Comparison of ENCODE assay signal across 1 cellular context in the genomic region with DNA sequence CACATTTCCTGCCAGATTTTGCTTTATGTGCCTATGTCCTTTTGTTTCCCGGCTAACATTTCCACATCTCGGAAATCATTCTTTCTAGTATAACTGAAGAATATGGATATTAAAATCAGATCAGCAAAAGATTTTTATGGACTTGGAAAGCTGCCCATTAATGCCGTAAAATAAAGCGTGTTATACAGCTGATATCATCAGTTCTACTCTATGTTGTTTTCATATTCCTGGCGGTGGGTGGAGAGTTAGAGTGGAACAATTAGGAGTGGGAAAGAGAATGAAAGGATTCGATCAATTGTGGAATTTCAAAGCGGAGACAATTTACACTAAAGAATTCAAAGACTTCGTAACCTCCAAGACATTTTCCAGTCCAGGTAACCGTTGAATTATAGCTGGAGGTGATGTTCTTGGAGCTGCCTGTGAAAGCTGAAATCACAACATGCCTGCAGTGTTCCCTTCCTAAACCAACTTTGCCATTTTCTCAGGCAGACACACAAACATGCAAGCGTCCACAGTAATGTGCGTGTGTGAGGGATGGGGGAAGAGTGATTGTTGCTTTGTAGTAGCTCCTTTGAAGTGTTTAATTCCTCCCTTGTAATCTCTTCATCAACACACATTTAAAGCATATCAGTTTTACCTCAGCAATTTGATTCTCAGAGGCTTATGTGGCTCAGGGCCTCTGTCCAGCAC.
TF ChIP-seq lines count a peak whose summit lies in the region.

No MANE protein-coding gene starts in this region.

TF ChIP-seq in HEK293, 187 proteins besides CTCF, POLR2A, EP300 and RAD21 (continued from another document and continues in another):
- TF ChIP-seq ZNF792 (tag by site-specific recombination; IDR thresholded peaks at IDR 0.05) (no peak), ZNF19 (tag by site-specific recombination; IDR thresholded peaks at IDR 0.05; ENCODE audit: low read depth) (no peak), ZNF184 (tag by site-specific recombination; IDR thresholded peaks at IDR 0.05) (no peak), ZBTB17 (tag by site-specific recombination; IDR thresholded peaks at IDR 0.05) (peak; percentile 71), ZNF202 (tag by site-specific recombination; IDR thresholded peaks at IDR 0.05; ENCODE audit: borderline replicate concordance) (no peak), KLF1 (tag by site-specific recombination; IDR thresholded peaks at IDR 0.05) (no peak), SETDB1 (IDR thresholded peaks at IDR 0.05; ENCODE audit: insufficient read length, low read length) (no peak), ZNF529 (tag by site-specific recombination; IDR thresholded peaks at IDR 0.05; ENCODE audit: insufficient replicate concordance) (no peak), ZNF37A (tag by site-specific recombination; IDR thresholded peaks at IDR 0.05) (no peak), GLI4 (tag by site-specific recombination; IDR thresholded peaks at IDR 0.05) (no peak), REPIN1 (tag by site-specific recombination; IDR thresholded peaks at IDR 0.05; ENCODE audit: low read depth) (no peak), ZNF561 (tag by site-specific recombination; IDR thresholded peaks at IDR 0.05; ENCODE audit: borderline replicate concordance) (no peak), ZNF354C (tag by site-specific recombination; IDR thresholded peaks at IDR 0.05; ENCODE audit: borderline replicate concordance, low read depth) (no peak), SCRT2 (tag by site-specific recombination; IDR thresholded peaks at IDR 0.05) (no peak), SP7 (tag by site-specific recombination; IDR thresholded peaks at IDR 0.05) (peak; percentile 25), ZNF658 (tag by site-specific recombination; IDR thresholded peaks at IDR 0.05) (no peak), ZNF10 (tag by site-specific recombination; IDR thresholded peaks at IDR 0.05) (no peak), KLF8 (tag by site-specific recombination; IDR thresholded peaks at IDR 0.05) (peak; percentile 53; the same call in 1 of the 2 replicates), ZNF311 (tag by site-specific recombination; IDR thresholded peaks at IDR 0.05; ENCODE audit: borderline replicate concordance) (no peak)
- TF ChIP-seq, protein P1, sequence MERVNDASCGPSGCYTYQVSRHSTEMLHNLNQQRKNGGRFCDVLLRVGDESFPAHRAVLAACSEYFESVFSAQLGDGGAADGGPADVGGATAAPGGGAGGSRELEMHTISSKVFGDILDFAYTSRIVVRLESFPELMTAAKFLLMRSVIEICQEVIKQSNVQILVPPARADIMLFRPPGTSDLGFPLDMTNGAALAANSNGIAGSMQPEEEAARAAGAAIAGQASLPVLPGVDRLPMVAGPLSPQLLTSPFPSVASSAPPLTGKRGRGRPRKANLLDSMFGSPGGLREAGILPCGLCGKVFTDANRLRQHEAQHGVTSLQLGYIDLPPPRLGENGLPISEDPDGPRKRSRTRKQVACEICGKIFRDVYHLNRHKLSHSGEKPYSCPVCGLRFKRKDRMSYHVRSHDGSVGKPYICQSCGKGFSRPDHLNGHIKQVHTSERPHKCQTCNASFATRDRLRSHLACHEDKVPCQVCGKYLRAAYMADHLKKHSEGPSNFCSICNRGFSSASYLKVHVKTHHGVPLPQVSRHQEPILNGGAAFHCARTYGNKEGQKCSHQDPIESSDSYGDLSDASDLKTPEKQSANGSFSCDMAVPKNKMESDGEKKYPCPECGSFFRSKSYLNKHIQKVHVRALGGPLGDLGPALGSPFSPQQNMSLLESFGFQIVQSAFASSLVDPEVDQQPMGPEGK (tag by site-specific recombination; IDR thresholded peaks at IDR 0.05): no peak
- TF ChIP-seq, protein P2, sequence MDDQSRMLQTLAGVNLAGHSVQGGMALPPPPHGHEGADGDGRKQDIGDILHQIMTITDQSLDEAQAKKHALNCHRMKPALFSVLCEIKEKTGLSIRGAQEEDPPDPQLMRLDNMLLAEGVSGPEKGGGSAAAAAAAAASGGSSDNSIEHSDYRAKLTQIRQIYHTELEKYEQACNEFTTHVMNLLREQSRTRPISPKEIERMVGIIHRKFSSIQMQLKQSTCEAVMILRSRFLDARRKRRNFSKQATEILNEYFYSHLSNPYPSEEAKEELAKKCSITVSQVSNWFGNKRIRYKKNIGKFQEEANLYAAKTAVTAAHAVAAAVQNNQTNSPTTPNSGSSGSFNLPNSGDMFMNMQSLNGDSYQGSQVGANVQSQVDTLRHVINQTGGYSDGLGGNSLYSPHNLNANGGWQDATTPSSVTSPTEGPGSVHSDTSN (CRISPR knock-in tag; IDR thresholded peaks at IDR 0.05): no peak
- TF ChIP-seq, protein P3, sequence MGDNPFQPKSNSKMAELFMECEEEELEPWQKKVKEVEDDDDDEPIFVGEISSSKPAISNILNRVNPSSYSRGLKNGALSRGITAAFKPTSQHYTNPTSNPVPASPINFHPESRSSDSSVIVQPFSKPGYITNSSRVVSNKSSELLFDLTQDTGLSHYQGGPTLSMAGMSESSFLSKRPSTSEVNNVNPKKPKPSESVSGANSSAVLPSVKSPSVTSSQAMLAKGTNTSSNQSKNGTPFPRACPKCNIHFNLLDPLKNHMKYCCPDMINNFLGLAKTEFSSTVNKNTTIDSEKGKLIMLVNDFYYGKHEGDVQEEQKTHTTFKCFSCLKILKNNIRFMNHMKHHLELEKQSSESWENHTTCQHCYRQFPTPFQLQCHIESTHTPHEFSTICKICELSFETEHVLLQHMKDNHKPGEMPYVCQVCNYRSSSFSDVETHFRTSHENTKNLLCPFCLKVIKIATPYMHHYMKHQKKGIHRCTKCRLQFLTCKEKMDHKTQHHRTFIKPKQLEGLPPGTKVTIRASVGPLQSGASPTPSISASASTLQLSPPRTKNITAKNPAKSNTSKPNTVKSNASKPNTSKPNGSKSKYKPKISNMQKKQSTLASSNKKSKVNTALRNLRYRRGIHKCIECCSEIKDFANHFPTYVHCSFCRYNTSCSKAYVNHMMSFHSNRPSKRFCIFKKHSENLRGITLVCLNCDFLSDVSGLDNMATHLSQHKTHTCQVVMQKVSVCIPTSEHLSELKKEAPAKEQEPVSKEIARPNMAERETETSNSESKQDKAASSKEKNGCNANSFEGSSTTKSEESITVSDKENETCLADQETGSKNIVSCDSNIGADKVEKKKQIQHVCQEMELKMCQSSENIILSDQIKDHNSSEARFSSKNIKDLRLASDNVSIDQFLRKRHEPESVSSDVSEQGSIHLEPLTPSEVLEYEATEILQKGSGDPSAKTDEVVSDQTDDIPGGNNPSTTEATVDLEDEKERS (tag by site-specific recombination; IDR thresholded peaks at IDR 0.05): no peak
- TF ChIP-seq, protein P4, sequence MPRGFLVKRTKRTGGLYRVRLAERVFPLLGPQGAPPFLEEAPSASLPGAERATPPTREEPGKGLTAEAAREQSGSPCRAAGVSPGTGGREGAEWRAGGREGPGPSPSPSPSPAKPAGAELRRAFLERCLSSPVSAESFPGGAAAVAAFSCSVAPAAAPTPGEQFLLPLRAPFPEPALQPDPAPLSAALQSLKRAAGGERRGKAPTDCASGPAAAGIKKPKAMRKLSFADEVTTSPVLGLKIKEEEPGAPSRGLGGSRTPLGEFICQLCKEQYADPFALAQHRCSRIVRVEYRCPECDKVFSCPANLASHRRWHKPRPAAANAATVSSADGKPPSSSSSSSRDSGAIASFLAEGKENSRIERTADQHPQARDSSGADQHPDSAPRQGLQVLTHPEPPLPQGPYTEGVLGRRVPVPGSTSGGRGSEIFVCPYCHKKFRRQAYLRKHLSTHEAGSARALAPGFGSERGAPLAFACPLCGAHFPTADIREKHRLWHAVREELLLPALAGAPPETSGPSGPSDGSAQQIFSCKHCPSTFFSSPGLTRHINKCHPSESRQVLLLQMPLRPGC (tag by site-specific recombination; IDR thresholded peaks at IDR 0.05): peak; percentile 93
- TF ChIP-seq, protein P5, sequence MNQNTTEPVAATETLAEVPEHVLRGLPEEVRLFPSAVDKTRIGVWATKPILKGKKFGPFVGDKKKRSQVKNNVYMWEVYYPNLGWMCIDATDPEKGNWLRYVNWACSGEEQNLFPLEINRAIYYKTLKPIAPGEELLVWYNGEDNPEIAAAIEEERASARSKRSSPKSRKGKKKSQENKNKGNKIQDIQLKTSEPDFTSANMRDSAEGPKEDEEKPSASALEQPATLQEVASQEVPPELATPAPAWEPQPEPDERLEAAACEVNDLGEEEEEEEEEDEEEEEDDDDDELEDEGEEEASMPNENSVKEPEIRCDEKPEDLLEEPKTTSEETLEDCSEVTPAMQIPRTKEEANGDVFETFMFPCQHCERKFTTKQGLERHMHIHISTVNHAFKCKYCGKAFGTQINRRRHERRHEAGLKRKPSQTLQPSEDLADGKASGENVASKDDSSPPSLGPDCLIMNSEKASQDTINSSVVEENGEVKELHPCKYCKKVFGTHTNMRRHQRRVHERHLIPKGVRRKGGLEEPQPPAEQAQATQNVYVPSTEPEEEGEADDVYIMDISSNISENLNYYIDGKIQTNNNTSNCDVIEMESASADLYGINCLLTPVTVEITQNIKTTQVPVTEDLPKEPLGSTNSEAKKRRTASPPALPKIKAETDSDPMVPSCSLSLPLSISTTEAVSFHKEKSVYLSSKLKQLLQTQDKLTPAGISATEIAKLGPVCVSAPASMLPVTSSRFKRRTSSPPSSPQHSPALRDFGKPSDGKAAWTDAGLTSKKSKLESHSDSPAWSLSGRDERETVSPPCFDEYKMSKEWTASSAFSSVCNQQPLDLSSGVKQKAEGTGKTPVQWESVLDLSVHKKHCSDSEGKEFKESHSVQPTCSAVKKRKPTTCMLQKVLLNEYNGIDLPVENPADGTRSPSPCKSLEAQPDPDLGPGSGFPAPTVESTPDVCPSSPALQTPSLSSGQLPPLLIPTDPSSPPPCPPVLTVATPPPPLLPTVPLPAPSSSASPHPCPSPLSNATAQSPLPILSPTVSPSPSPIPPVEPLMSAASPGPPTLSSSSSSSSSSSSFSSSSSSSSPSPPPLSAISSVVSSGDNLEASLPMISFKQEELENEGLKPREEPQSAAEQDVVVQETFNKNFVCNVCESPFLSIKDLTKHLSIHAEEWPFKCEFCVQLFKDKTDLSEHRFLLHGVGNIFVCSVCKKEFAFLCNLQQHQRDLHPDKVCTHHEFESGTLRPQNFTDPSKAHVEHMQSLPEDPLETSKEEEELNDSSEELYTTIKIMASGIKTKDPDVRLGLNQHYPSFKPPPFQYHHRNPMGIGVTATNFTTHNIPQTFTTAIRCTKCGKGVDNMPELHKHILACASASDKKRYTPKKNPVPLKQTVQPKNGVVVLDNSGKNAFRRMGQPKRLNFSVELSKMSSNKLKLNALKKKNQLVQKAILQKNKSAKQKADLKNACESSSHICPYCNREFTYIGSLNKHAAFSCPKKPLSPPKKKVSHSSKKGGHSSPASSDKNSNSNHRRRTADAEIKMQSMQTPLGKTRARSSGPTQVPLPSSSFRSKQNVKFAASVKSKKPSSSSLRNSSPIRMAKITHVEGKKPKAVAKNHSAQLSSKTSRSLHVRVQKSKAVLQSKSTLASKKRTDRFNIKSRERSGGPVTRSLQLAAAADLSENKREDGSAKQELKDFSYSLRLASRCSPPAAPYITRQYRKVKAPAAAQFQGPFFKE (tag by site-specific recombination; IDR thresholded peaks at IDR 0.05; ENCODE audit: borderline replicate concordance): no peak
- TF ChIP-seq, protein P6, sequence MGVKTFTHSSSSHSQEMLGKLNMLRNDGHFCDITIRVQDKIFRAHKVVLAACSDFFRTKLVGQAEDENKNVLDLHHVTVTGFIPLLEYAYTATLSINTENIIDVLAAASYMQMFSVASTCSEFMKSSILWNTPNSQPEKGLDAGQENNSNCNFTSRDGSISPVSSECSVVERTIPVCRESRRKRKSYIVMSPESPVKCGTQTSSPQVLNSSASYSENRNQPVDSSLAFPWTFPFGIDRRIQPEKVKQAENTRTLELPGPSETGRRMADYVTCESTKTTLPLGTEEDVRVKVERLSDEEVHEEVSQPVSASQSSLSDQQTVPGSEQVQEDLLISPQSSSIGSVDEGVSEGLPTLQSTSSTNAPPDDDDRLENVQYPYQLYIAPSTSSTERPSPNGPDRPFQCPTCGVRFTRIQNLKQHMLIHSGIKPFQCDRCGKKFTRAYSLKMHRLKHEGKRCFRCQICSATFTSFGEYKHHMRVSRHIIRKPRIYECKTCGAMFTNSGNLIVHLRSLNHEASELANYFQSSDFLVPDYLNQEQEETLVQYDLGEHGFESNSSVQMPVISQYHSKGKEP (tag by site-specific recombination; IDR thresholded peaks at IDR 0.05): 0 out of 2 replicates have a peak, but pooled peaks have one; percentile 29
- TF ChIP-seq, protein P7, sequence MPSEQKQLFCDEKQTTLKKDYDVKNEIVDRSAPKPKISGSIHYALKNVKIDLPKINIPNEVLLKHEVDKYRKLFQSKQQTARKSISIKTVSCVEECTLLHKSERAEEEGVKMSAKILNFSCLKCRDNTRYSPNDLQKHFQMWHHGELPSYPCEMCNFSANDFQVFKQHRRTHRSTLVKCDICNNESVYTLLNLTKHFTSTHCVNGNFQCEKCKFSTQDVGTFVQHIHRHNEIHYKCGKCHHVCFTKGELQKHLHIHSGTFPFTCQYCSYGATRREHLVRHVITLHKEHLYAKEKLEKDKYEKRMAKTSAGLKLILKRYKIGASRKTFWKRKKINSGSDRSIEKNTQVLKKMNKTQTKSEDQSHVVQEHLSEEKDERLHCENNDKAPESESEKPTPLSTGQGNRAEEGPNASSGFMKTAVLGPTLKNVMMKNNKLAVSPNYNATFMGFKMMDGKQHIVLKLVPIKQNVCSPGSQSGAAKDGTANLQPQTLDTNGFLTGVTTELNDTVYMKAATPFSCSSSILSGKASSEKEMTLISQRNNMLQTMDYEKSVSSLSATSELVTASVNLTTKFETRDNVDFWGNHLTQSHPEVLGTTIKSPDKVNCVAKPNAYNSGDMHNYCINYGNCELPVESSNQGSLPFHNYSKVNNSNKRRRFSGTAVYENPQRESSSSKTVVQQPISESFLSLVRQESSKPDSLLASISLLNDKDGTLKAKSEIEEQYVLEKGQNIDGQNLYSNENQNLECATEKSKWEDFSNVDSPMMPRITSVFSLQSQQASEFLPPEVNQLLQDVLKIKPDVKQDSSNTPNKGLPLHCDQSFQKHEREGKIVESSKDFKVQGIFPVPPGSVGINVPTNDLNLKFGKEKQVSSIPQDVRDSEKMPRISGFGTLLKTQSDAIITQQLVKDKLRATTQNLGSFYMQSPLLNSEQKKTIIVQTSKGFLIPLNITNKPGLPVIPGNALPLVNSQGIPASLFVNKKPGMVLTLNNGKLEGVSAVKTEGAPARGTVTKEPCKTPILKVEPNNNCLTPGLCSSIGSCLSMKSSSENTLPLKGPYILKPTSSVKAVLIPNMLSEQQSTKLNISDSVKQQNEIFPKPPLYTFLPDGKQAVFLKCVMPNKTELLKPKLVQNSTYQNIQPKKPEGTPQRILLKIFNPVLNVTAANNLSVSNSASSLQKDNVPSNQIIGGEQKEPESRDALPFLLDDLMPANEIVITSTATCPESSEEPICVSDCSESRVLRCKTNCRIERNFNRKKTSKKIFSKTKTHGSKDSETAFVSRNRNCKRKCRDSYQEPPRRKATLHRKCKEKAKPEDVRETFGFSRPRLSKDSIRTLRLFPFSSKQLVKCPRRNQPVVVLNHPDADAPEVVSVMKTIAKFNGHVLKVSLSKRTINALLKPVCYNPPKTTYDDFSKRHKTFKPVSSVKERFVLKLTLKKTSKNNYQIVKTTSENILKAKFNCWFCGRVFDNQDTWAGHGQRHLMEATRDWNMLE (tag by site-specific recombination; conservative IDR thresholded peaks at IDR 0.05; ENCODE audit: low read depth): no peak
- TF ChIP-seq, protein P8, sequence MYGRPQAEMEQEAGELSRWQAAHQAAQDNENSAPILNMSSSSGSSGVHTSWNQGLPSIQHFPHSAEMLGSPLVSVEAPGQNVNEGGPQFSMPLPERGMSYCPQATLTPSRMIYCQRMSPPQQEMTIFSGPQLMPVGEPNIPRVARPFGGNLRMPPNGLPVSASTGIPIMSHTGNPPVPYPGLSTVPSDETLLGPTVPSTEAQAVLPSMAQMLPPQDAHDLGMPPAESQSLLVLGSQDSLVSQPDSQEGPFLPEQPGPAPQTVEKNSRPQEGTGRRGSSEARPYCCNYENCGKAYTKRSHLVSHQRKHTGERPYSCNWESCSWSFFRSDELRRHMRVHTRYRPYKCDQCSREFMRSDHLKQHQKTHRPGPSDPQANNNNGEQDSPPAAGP (tag by site-specific recombination; IDR thresholded peaks at IDR 0.05): peak; percentile 84
